Comparison of ENCODE assay signal across 8 cellular contexts in the genomic region with DNA sequence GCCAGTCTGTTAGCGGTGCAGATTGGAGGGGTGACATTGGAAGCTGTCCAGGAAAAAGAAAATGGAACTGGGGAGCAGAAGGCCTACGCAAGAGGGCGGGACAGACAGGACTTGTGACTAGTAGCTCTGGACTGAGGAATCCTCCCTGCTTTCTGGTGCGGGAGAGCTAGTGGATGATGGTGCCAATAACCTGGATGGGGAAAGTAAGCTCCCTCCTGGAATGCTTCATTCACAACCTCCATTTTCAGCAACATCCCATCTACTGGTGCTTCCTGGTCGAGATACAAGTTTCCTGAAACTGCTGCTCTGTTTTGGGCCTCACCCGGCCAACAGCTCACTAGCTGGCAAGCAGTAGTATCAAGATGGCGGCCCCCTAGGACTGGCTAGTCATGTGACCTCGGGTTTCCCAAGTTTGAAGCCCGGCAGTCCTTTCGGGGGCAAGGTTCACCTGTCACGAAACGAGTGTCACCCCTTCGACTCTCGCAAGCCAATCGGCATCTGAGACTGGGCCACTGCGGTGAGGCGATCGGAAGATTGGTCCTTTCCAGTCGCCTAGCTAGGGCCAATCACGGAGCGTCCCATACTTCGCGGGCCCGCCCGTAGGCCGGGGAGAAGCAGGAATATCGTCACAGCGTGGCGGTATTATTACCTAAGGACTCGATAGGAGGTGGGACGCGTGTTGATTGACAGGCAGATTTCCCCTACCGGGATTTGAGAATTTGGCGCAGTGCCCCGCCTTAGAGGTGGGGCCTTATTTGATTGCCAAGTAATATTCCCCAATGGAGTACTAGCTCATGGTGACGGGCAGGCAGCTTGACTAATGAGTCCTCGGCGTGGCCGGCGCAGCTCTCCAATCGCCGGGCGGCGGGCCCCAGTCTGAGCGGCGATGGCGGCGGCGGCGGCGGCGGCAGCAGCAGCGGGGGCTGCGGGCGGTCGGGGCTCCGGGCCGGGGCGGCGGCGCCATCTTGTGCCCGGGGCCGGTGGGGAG. TPM values are rescaled to one million over a fixed set of nuclear protein-coding genes. Genes with fewer than 3 reads are reported as not detected.
A peak's percentile ranks its signal among the peaks of the same experiment; 100 is the strongest.
DNase-seq lines count a peak whose midpoint lies in the region; ATAC-seq, FAIRE-seq and TF ChIP-seq lines count a peak whose summit lies in the region.

Gene PABPN1, plus strand, starts transcription at position 874 of the 988 bp plus-strand sequence. Its CDS starts 13 bp downstream, at position 887.

- peak; percentile 100 for DNase-seq in NCI-H2029 (lab: John Stamatoyannopoulos, UW)
- DNase-seq in T-helper 22 cell (ENCODE audit: low read depth) = peak; percentile 98
- DNase-seq in astrocyte (ENCODE audit: low read depth) = peak; percentile 99
- peak; percentile 98 to 99 (median 98) for DNase-seq in right cardiac atrium
- peak; percentile 100 for DNase-seq in pulmonary artery endothelial cell (ENCODE audit: low read depth, low spot score)
- DNase-seq in uterus = peak; percentile 99 to 100

- 4% methylated on average over 63 of the region's 63 CpGs for WGBS in right cardiac atrium

- intact Hi-C loops in right cardiac atrium (cut with DNase I) = loop anchor here (5.0 to 10.0 kb wide), 5 partner anchors 124 to 244 kb away; partner anchors contain the start of genes AP1G2 (in 2 of the 4) and NGDN (in 1 of the 4)
- intact Hi-C loops in uterus (cut with DNase I; ENCODE audit: low total_unique reads) = no loop called here

- peaks cover 27% of the 10 kb centered on the region for H4K20me1 ChIP-seq in astrocyte (ENCODE audit: insufficient read depth, low read length)

- peak within 1 kb of the TSS; percentile 88 for H3K4me3 Mint-ChIP-seq in astrocyte (ENCODE audit: unreplicated experiment)

- H3K4me3 ChIP-seq in astrocyte (ENCODE audit: insufficient read depth, low read depth, low read length) = peak within 1 kb of the TSS; percentile 87
- peak within 1 kb of the TSS; percentile 97 for H3K4me3 ChIP-seq in right cardiac atrium (ENCODE audit: low read length)
- H3K4me3 ChIP-seq in uterus = peak within 1 kb of the TSS; percentile 88 to 97

- no peaks in the 10 kb centered on the region for H3K9me3 Mint-ChIP-seq in astrocyte (ENCODE audit: unreplicated experiment)

- TF ChIP-seq CTCF in astrocyte (IDR thresholded peaks at IDR 0.05; ENCODE audit: insufficient read depth, low read depth, low read length) (no peak), uterus (IDR thresholded peaks at IDR 0.05) (no peak)

- H3K36me3 Mint-ChIP-seq in astrocyte (ENCODE audit: low read depth, unreplicated experiment) = peaks cover 10% of the 10 kb centered on the region

- no peaks in the 10 kb centered on the region for H3K27me3 Mint-ChIP-seq in astrocyte (ENCODE audit: low read depth, unreplicated experiment)

- H3K4me1 ChIP-seq in astrocyte (ENCODE audit: insufficient read depth, low read length) (peaks cover 14% of the 10 kb centered on the region), right cardiac atrium (ENCODE audit: control insufficient read depth, insufficient read depth, low read length) (peaks cover 4% of the 10 kb centered on the region), uterus (peaks cover 6 to 9% of the 10 kb centered on the region in 2 donors)

- peaks cover 11% of the 10 kb centered on the region for H3K4me1 Mint-ChIP-seq in astrocyte (ENCODE audit: low read depth, unreplicated experiment)

- TF ChIP-seq POLR2A in GM18505 (IDR thresholded peaks at IDR 0.05; ENCODE audit: borderline replicate concordance, extremely low read depth, insufficient read depth, insufficient read length) = peak; percentile 69
- TF ChIP-seq POLR2A in uterus (IDR thresholded peaks at IDR 0.05) = peak; percentile 81 to 84

- peak within 1 kb of the TSS; percentile 88 for H3K4me2 ChIP-seq in astrocyte (ENCODE audit: low read length)

- H3K27me3 ChIP-seq in astrocyte (ENCODE audit: insufficient read depth, low read length) (no peaks in the 10 kb centered on the region), right cardiac atrium (ENCODE audit: control insufficient read depth, insufficient read depth) (no peaks in the 10 kb centered on the region), uterus (no peaks in the 10 kb centered on the region)

- H3K27ac Mint-ChIP-seq in astrocyte (ENCODE audit: unreplicated experiment) = peak within 1 kb of the TSS; percentile 93

- H3K9ac ChIP-seq in astrocyte (ENCODE audit: low read length) = peak within 1 kb of the TSS; percentile 98

- H3K36me3 ChIP-seq in astrocyte (ENCODE audit: insufficient read depth, low read length) (peaks cover 25% of the 10 kb centered on the region), uterus (no peaks in the 10 kb centered on the region)

- peak; percentile 49 for FAIRE-seq in astrocyte (lab: Jason Lieb, UNC)

- H3K9me3 ChIP-seq in astrocyte (ENCODE audit: insufficient read depth, low read depth, low read length) = no peaks in the 10 kb centered on the region
- H3K9me3 ChIP-seq in right cardiac atrium (ENCODE audit: control insufficient read depth, low read length) = no peaks in the 10 kb centered on the region
- H3K9me3 ChIP-seq in uterus = no peaks in the 10 kb centered on the region

- H2AFZ ChIP-seq in astrocyte (ENCODE audit: low read depth, low read length) = peak within 1 kb of the TSS; percentile 89

- ATAC-seq in GM18505 (IDR thresholded peaks at IDR 0.05; ENCODE audit: unreplicated experiment) (peak; percentile 85), HG02973 (IDR thresholded peaks at IDR 0.05; ENCODE audit: unreplicated experiment) (peak; percentile 88), right cardiac atrium (peak; percentile 96)

- H3K79me2 ChIP-seq in astrocyte (ENCODE audit: insufficient read depth, low read length) = peaks cover 41% of the 10 kb centered on the region

- peak within 1 kb of the TSS; percentile 91 for H3K27ac ChIP-seq in astrocyte (ENCODE audit: low read depth, low read length)
- H3K27ac ChIP-seq in right cardiac atrium (ENCODE audit: low read length) = peak within 1 kb of the TSS; percentile 99
- peak within 1 kb of the TSS; percentile 97 to 98 for H3K27ac ChIP-seq in uterus

RNA-seq across cellular contexts. Expression of gene PABPN1, which starts in this region (rescaled TPM):
- 147 and 162 TPM in 2 replicates for total RNA-seq in astrocyte
- total RNA-seq in right cardiac atrium = 10 to 100 TPM; 93.6 to 97.9 (median 96.4) TPM
- polyA plus RNA-seq in right cardiac atrium = 107 TPM
- 132 and 144 TPM in 2 replicates for total RNA-seq in pulmonary artery endothelial cell
- total RNA-seq in uterus = 100 to 1,000 TPM in 1 of 4 donors, 10 to 100 TPM in 2, 1 to 10 TPM in 1; 8.5 to 174 (median 49.4) TPM

Comparison
In these comparisons a context has a peak if more than half of its experiments do, and no peak if none do; other contexts are left out.
1. Peak in every context shown above with its lines: DNase-seq, ATAC-seq, H3K4me3 ChIP-seq and H3K27ac ChIP-seq.